ENCODE assay signal across 1 cellular context in the genomic region with DNA sequence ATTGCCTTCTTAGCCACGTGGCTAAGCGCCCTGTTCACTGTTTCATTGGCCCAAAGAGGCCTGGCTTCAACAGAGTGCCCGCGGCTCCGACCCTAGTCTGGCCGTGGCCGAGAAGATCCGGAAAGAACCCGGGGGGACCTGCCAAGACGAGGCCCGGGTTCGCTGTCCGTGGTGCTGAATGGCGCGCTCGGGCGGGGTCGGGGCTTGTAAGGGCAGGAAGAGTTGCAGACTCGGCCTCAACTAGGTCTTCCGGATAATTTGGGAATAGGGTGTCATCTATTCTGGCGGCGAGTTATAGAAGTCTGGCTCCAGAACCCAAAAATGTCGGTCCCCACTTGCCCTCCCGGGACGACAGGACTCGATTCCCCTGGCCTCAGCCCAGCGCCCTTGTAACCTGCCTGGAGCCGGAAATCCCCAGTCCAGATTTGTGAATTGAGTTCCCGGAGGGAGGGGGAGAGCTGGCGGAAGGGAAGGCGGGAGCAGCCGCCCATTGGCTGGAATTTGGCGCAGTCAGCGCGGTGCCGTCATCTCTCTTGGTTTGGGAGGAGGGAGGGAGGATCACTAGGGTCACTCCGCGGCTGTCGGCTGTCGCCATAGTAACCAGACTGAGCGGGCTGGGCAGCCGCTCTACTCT.
A peak's percentile ranks its signal among the peaks of the same experiment; 100 is the strongest.
TF ChIP-seq lines count a peak whose summit lies in the region.

No MANE protein-coding gene starts in this region.

TF ChIP-seq in K562, 482 proteins besides CTCF, POLR2A, EP300 and RAD21 (continued from another document and continues in another):
- TF ChIP-seq, protein P1, sequence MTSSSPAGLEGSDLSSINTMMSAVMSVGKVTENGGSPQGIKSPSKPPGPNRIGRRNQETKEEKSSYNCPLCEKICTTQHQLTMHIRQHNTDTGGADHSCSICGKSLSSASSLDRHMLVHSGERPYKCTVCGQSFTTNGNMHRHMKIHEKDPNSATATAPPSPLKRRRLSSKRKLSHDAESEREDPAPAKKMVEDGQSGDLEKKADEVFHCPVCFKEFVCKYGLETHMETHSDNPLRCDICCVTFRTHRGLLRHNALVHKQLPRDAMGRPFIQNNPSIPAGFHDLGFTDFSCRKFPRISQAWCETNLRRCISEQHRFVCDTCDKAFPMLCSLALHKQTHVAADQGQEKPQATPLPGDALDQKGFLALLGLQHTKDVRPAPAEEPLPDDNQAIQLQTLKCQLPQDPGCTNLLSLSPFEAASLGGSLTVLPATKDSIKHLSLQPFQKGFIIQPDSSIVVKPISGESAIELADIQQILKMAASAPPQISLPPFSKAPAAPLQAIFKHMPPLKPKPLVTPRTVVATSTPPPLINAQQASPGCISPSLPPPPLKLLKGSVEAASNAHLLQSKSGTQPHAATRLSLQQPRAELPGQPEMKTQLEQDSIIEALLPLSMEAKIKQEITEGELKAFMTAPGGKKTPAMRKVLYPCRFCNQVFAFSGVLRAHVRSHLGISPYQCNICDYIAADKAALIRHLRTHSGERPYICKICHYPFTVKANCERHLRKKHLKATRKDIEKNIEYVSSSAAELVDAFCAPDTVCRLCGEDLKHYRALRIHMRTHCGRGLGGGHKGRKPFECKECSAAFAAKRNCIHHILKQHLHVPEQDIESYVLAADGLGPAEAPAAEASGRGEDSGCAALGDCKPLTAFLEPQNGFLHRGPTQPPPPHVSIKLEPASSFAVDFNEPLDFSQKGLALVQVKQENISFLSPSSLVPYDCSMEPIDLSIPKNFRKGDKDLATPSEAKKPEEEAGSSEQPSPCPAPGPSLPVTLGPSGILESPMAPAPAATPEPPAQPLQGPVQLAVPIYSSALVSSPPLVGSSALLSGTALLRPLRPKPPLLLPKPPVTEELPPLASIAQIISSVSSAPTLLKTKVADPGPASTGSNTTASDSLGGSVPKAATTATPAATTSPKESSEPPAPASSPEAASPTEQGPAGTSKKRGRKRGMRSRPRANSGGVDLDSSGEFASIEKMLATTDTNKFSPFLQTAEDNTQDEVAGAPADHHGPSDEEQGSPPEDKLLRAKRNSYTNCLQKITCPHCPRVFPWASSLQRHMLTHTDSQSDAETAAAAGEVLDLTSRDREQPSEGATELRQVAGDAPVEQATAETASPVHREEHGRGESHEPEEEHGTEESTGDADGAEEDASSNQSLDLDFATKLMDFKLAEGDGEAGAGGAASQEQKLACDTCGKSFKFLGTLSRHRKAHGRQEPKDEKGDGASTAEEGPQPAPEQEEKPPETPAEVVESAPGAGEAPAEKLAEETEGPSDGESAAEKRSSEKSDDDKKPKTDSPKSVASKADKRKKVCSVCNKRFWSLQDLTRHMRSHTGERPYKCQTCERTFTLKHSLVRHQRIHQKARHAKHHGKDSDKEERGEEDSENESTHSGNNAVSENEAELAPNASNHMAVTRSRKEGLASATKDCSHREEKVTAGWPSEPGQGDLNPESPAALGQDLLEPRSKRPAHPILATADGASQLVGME (CRISPR knock-in tag; IDR thresholded peaks at IDR 0.05): no peak
- TF ChIP-seq POLR2G (IDR thresholded peaks at IDR 0.05; ENCODE audit: low read depth, low read length) (no peak), SOX6 (IDR thresholded peaks at IDR 0.05) (no peak), MBD1 (CRISPR knock-in tag; IDR thresholded peaks at IDR 0.05) (no peak), VEZF1 (CRISPR knock-in tag; IDR thresholded peaks at IDR 0.05) (no peak; the same call in 1 of the 2 replicates), RFX5 (IDR thresholded peaks at IDR 0.05; ENCODE audit: low read depth, low read length) (no peak), KDM4B (IDR thresholded peaks at IDR 0.05; ENCODE audit: borderline replicate concordance in 2 of 2, low read depth in 1 of 2) (no peak), NCOA4 (IDR thresholded peaks at IDR 0.05; ENCODE audit: partially characterized antibody) (no peak), IRF2 (CRISPR knock-in tag; IDR thresholded peaks at IDR 0.05) (no peak), ZNF639 (CRISPR knock-in tag; conservative IDR thresholded peaks at IDR 0.05 in 1 of 2, IDR thresholded peaks at IDR 0.05 in 1 of 2) (0 out of 4 replicates have a peak, but pooled peaks of 1 of the 2 experiments have one; percentile 63), SFPQ (IDR thresholded peaks at IDR 0.05; ENCODE audit: low read depth, low read length) (no peak), IFI16 (CRISPR knock-in tag; IDR thresholded peaks at IDR 0.05) (no peak), FOXP1 (CRISPR knock-in tag; IDR thresholded peaks at IDR 0.05) (peak; percentile 45; the same call in 1 of the 2 replicates), ARNT (IDR thresholded peaks at IDR 0.05) (no peak), NRF1 (conservative IDR thresholded peaks at IDR 0.05 in 1 of 2, IDR thresholded peaks at IDR 0.05 in 1 of 2) (peak; percentile 8 to 22; a peak in 2 of 4 replicates), LCOR (CRISPR knock-in tag; IDR thresholded peaks at IDR 0.05) (peak; percentile 50; the same call in 1 of the 2 replicates), MECOM (CRISPR knock-in tag; IDR thresholded peaks at IDR 0.05) (no peak), NR0B1 (IDR thresholded peaks at IDR 0.05; ENCODE audit: partially characterized antibody) (no peak), NFE2 (IDR thresholded peaks at IDR 0.05; ENCODE audit: low read depth) (no peak), E2F1 (CRISPR knock-in tag; IDR thresholded peaks at IDR 0.05) (no peak), HEY1 (CRISPR knock-in tag; IDR thresholded peaks at IDR 0.05; ENCODE audit: borderline replicate concordance) (no peak)
- TF ChIP-seq, protein P2, sequence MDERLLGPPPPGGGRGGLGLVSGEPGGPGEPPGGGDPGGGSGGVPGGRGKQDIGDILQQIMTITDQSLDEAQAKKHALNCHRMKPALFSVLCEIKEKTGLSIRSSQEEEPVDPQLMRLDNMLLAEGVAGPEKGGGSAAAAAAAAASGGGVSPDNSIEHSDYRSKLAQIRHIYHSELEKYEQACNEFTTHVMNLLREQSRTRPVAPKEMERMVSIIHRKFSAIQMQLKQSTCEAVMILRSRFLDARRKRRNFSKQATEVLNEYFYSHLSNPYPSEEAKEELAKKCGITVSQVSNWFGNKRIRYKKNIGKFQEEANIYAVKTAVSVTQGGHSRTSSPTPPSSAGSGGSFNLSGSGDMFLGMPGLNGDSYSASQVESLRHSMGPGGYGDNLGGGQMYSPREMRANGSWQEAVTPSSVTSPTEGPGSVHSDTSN (CRISPR knock-in tag; IDR thresholded peaks at IDR 0.05; ENCODE audit: low read depth): no peak
- TF ChIP-seq, protein P2 (tag; conservative IDR thresholded peaks at IDR 0.05; ENCODE audit: low read depth): peak; percentile 48
- TF ChIP-seq, protein P3, sequence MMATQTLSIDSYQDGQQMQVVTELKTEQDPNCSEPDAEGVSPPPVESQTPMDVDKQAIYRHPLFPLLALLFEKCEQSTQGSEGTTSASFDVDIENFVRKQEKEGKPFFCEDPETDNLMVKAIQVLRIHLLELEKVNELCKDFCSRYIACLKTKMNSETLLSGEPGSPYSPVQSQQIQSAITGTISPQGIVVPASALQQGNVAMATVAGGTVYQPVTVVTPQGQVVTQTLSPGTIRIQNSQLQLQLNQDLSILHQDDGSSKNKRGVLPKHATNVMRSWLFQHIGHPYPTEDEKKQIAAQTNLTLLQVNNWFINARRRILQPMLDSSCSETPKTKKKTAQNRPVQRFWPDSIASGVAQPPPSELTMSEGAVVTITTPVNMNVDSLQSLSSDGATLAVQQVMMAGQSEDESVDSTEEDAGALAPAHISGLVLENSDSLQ (IDR thresholded peaks at IDR 0.05): peak; percentile 83
